In the genomic region with DNA sequence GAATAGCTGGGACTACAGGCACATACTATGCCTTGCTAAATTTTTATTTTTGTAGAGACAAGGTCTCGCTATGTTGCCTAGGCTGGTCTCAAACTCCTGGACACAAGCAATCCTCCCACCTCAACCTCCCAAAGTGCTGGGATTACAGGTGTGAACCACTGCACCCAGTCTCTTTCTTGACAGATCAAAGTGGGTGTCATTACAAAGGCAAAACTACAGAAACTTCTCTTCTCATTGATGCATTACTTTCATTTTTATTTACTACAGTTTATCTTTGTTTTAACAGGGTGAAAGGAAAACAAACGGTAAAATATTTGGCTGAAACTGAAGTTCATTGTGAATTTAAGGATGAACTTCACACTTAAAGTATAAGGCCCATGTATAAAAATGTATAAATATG, we compare ENCODE assay signal across 24 cellular contexts.
"Had no signal": no experiment of that assay in that cellular context is flagged by ENCODE, and none has a peak within 500 bp of the region (broad histone marks: within the 10 kb centered on the region; RNA-seq: fewer than 3 reads in every experiment).

No MANE protein-coding gene starts in this region.

- H3K4me1 ChIP-seq: parathyroid adenoma, psoas muscle, right lobe of liver, sigmoid colon, stomach, transverse colon, upper lobe of right lung, uterus had no signal

- H3K9ac ChIP-seq: parathyroid adenoma had no signal

- ATAC-seq: naive thymus-derived CD8-positive, alpha-beta T cell; natural killer cell treated with Interleukin-12 subunit alpha and Interleukin-12 subunit beta and Interleukin-15 and Interleukin-18, amount 100 ng/mL, for 72 hours; psoas muscle; right cardiac atrium; right lobe of liver; stimulated activated effector memory CD8-positive, alpha-beta T cell treated with anti-CD3 and anti-CD28 coated beads, Interleukin-12 subunit alpha, Interleukin-12 subunit beta, amount 100 ng/mL, for 72 hours; stimulated activated naive B cell treated with anti-CD40 and anti-IgM and Interleukin-4, amounts not matched to agents 10 μg/mL and 1 μg/mL and 100 μg/mL, for 72 hours; upper lobe of right lung had no signal

- H3K9me3 ChIP-seq: neutrophil, ovary, psoas muscle, sigmoid colon, tibial artery, transverse colon, upper lobe of right lung, uterus had no signal

- DNase-seq: naive thymus-derived CD8-positive, alpha-beta T cell; nephron progenitor cell; ovary; posterior cingulate gyrus; psoas muscle; right cardiac atrium; right lobe of liver; sigmoid colon; small intestine; stimulated activated CD4-positive, alpha-beta T cell treated with anti-CD3 and anti-CD28 coated beads, Interleukin-15, amount 100 ng/mL, for 24 hours; stimulated activated CD4-positive, alpha-beta T cell treated with anti-CD3 and anti-CD28 coated beads, Interleukin-2, amount 100 ng/mL, for 24 hours; stimulated activated CD4-positive, alpha-beta T cell treated with anti-CD3 and anti-CD28 coated beads, Interleukin-2, amount 100 ng/mL, for 48 hours; stimulated activated CD4-positive, alpha-beta T cell treated with anti-CD3 and anti-CD28 coated beads, Interleukin-4, amount 100 ng/mL, for 24 hours; stimulated activated naive B cell treated with anti-CD40 and anti-IgM and Interleukin-4, amounts not matched to agents 10 μg/mL and 1 μg/mL and 100 μg/mL, for 72 hours; stimulated activated naive CD4-positive, alpha-beta T cell treated with Interleukin-2 at 50 U/mL for 16 hours; stomach; tibial artery; transverse colon; upper lobe of right lung; uterus had no signal

- H3K27ac ChIP-seq: neutrophil, ovary, parathyroid adenoma, psoas muscle, right lobe of liver, sigmoid colon, stomach, tibial artery, transverse colon, upper lobe of right lung, uterus had no signal

- H3K4me3 ChIP-seq: ovary, psoas muscle, right lobe of liver, sigmoid colon, stomach, tibial artery, transverse colon, upper lobe of right lung, uterus had no signal

- H3K36me3 ChIP-seq: neutrophil, ovary, right lobe of liver, sigmoid colon, stomach, tibial artery, transverse colon, upper lobe of right lung, uterus had no signal

- H3K79me2 ChIP-seq: parathyroid adenoma had no signal

- FAIRE-seq: small intestine had no signal

- H2AFZ ChIP-seq: parathyroid adenoma had no signal

- H3K27me3 ChIP-seq: neutrophil, ovary, right lobe of liver, sigmoid colon, stomach, tibial artery, transverse colon, upper lobe of right lung, uterus had no signal
